Comparison of ENCODE assay signal across 25 cellular contexts in the genomic region with DNA sequence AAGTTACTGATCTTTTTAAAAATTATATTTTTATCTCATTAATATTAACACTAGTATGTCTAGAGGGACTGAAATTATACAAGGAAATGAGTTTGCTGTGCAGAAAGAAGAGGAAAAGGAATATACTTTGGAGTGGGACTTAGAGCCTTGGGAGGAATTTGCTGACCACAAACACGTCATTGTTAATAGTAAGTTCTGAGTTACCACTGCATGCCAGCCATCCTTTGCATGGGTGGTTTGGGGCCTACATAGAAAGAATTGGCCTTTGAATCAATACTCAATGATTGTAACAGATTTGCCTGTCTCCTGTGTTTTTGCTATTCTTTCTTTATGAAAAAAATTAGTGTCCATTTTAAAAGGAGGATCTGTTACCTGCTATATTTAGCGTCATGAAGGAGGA.
"Had no signal": no experiment of that assay in that cellular context is flagged by ENCODE, and none has a peak within 500 bp of the region (broad histone marks: within the 10 kb centered on the region; RNA-seq: fewer than 3 reads in every experiment).

No MANE protein-coding gene starts in this region.

- H3K27ac ChIP-seq: left ventricle myocardium inferior, neural progenitor cell, upper lobe of left lung had no signal

- H3K27me3 ChIP-seq: neural progenitor cell, upper lobe of left lung had no signal

- DNase-seq: activated CD4-positive, alpha-beta memory T cell treated with anti-CD3 and anti-CD28 coated beads for 36 hours; activated CD4-positive, alpha-beta T cell treated with anti-CD3 and anti-CD28 coated beads, Interleukin-2, amount 10 ng/mL, durations not matched to agents 24 days and 14 days; activated CD4-positive, CD25-positive, alpha-beta regulatory T cell treated with anti-CD3 and anti-CD28 coated beads, Interleukin-2, amount 50 U/mL, for 72 hours; activated CD8-positive, alpha-beta memory T cell treated with anti-CD3 and anti-CD28 coated beads, Interleukin-2, amount 50 U/mL, for 4 hours; activated gamma-delta T cell; activated naive CD4-positive, alpha-beta T cell treated with anti-CD3 and anti-CD28 coated beads, Interleukin-2, amount 10 ng/mL, durations not matched to agents 7 days and 5 days; activated naive CD8-positive, alpha-beta T cell treated with anti-CD3 and anti-CD28 coated beads, Interleukin-2, amount 10 ng/mL, durations not matched to agents 7 days and 5 days; activated T-cell treated with anti-CD3 and anti-CD28 coated beads, Interleukin-2, amount 50 U/mL, for 24 hours; caudate nucleus; left ventricle myocardium inferior; mesendoderm; natural killer cell; occipital lobe; right cardiac atrium; stimulated activated CD4-positive, alpha-beta T cell treated with anti-CD3 and anti-CD28 coated beads, Interleukin-12 subunit alpha, Interleukin-12 subunit beta, amount 100 ng/mL, for 4 hours; stimulated activated CD4-positive, alpha-beta T cell treated with anti-CD3 and anti-CD28 coated beads, Interleukin-4, amount 100 ng/mL, for 1 hour; stimulated activated naive CD8-positive, alpha-beta T cell treated with anti-CD3 and anti-CD28 coated beads, Interleukin-15, amount 100 ng/mL, for 72 hours; substantia nigra; T-helper 2 cell; upper lobe of left lung had no signal

- H3K36me3 ChIP-seq: left ventricle myocardium inferior, neural progenitor cell, upper lobe of left lung had no signal

- H3K4me1 ChIP-seq: left ventricle myocardium inferior, upper lobe of left lung had no signal

- FAIRE-seq: astrocyte, endothelial cell of umbilical vein, islet of Langerhans had no signal

- H3K4me3 ChIP-seq: left ventricle myocardium inferior, lung, neural progenitor cell, upper lobe of left lung had no signal
